14 cellular contexts compared by ENCODE assay signal in the genomic region with DNA sequence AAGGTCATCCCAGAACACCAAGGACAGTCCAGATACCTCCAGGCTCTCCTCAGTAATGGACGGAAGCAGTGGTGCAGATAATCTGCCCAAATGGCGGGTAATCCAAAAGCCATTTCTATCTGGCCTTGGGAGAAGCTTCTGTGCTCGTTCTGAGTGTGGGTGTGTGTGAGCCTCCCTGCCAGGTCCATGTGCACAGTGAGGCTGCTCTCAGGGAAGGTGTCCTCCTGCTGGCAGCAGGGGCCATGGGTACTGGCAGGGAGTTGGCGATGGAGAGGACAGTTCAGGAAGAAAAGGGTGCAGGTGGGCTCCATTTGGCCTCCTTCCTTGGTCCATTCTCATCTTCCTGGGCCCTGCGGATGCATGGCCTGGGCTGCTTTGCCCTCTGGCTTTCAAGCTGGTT. TPM values are rescaled to one million over a fixed set of nuclear protein-coding genes. Genes with fewer than 3 reads are reported as not detected.
"Had no signal": no experiment of that assay in that cellular context is flagged by ENCODE, and none has a peak within 500 bp of the region (broad histone marks: within the 10 kb centered on the region; RNA-seq: fewer than 3 reads in every experiment).

No MANE protein-coding gene starts in this region.

- H3K27me3 ChIP-seq: breast epithelium, ovary, stomach, thyroid gland had no signal

- H3K9me3 Mint-ChIP-seq: activated naive CD8-positive, alpha-beta T cell treated with anti-CD3 and anti-CD28 coated beads, Interleukin-2, amount 10 ng/mL, durations not matched to agents 7 days and 5 days had no signal

- H3K4me1 Mint-ChIP-seq: activated naive CD8-positive, alpha-beta T cell treated with anti-CD3 and anti-CD28 coated beads, Interleukin-2, amount 10 ng/mL, durations not matched to agents 7 days and 5 days had no signal

- H3K4me3 Mint-ChIP-seq: activated CD8-positive, alpha-beta T cell treated with anti-CD3 and anti-CD28 coated beads for 36 hours; activated naive CD8-positive, alpha-beta T cell treated with anti-CD3 and anti-CD28 coated beads, Interleukin-2, amount 10 ng/mL, durations not matched to agents 7 days and 5 days; activated T-cell treated with anti-CD3 and anti-CD28 coated beads, Interleukin-2, amount 50 U/mL, for 72 hours had no signal

- H3K27ac ChIP-seq: breast epithelium, ovary, stomach, thyroid gland had no signal

- FAIRE-seq: keratinocyte had no signal

- DNase-seq: activated CD4-positive, alpha-beta T cell treated with anti-CD3 and anti-CD28 coated beads for 4 hours; activated CD8-positive, alpha-beta memory T cell treated with anti-CD3 and anti-CD28 coated beads, Interleukin-2, amount 50 U/mL, for 4 hours; activated CD8-positive, alpha-beta T cell treated with anti-CD3 and anti-CD28 coated beads for 36 hours; activated naive CD8-positive, alpha-beta T cell treated with anti-CD3 and anti-CD28 coated beads, Interleukin-2, amount 10 ng/mL, durations not matched to agents 7 days and 5 days; activated T-cell treated with anti-CD3 and anti-CD28 coated beads, Interleukin-2, amount 50 U/mL, for 72 hours; anterior cingulate cortex; left ventricle myocardium superior; ovary; stimulated activated CD4-positive, alpha-beta T cell treated with anti-CD3 and anti-CD28 coated beads, Interleukin-4, amount 100 ng/mL, for 4 hours; stomach; thyroid gland had no signal

- ATAC-seq: activated CD8-positive, alpha-beta T cell treated with anti-CD3 and anti-CD28 coated beads for 36 hours; activated T-cell treated with anti-CD3 and anti-CD28 coated beads, Interleukin-2, amount 50 U/mL, for 72 hours; left ventricle myocardium superior had no signal

- H3K36me3 Mint-ChIP-seq: activated naive CD8-positive, alpha-beta T cell treated with anti-CD3 and anti-CD28 coated beads, Interleukin-2, amount 10 ng/mL, durations not matched to agents 7 days and 5 days had no signal

- H3K4me1 ChIP-seq: breast epithelium, stomach, thyroid gland had no signal

- H3K4me3 ChIP-seq: breast epithelium, ovary, stomach, thyroid gland had no signal

- H3K36me3 ChIP-seq: breast epithelium, ovary, stomach, thyroid gland had no signal

- H3K27ac Mint-ChIP-seq: activated CD8-positive, alpha-beta T cell treated with anti-CD3 and anti-CD28 coated beads for 36 hours; activated naive CD8-positive, alpha-beta T cell treated with anti-CD3 and anti-CD28 coated beads, Interleukin-2, amount 10 ng/mL, durations not matched to agents 7 days and 5 days; activated T-cell treated with anti-CD3 and anti-CD28 coated beads, Interleukin-2, amount 50 U/mL, for 72 hours had no signal

RNA-seq across cellular contexts. Expression of a gene that starts 15.6 kb away (rescaled TPM):
- total RNA-seq: activated CD8-positive, alpha-beta T cell treated with anti-CD3 and anti-CD28 coated beads for 36 hours; activated naive CD8-positive, alpha-beta T cell treated with anti-CD3 and anti-CD28 coated beads, Interleukin-2, amount 10 ng/mL, durations not matched to agents 7 days and 5 days; activated T-cell treated with anti-CD3 and anti-CD28 coated beads, Interleukin-2, amount 50 U/mL, for 72 hours; breast epithelium; left ventricle myocardium superior; ovary; stomach; thyroid gland had no signal
- polyA plus RNA-seq: keratinocyte, neural cell, ovary, stomach had no signal
